In genomic region chr2:20596973-20597867, GRCh38 we compare ENCODE assay signal across 8 cellular contexts. TPM values are rescaled to one million over a fixed set of nuclear protein-coding genes. Genes with fewer than 3 reads are reported as not detected.
DNase-seq lines count a peak whose midpoint lies in the region; ATAC-seq and TF ChIP-seq lines count a peak whose summit lies in the region.
"Had no signal": no experiment of that assay in that cellular context is flagged by ENCODE, and none has a peak within 500 bp of the region (broad histone marks: within the 10 kb centered on the region; RNA-seq: fewer than 3 reads in every experiment).

No MANE protein-coding gene starts in this region.

- DNase-seq in OCI-LY7 (ENCODE audit: low spot score) (no peak), right lobe of liver (peak; percentile 80 to 95 (median 90)), stomach (peak; percentile 76), H9 (no peak)
- DNase-seq in activated T-cell treated with anti-CD3 and anti-CD28 coated beads, Interleukin-2, amount 50 U/mL, for 48 hours: no peak
- DNase-seq: NCI-H510A had no signal

- POLR2A ChIA-PET in OCI-LY7 (lab: Charles Lee): interaction anchor here (1.2 to 2.1 kb wide), 2 partner anchors 8 to 54 kb away, joined by 3 to 7 read pairs; partner anchors contain the start of gene HS1BP3

- H2BK15ac ChIP-seq in H9 (ENCODE audit: low read depth, low read length): no peak overlapping the region

- no peak overlapping the region for H3K27ac Mint-ChIP-seq in H9

- H2BK20ac ChIP-seq in H9 (ENCODE audit: low read depth, low read length, poor library complexity, severe bottlenecking): no peak overlapping the region

- TF ChIP-seq CTCF in OCI-LY7 (conservative IDR thresholded peaks at IDR 0.05; ENCODE audit: low read length): no peak
- no peak for TF ChIP-seq CTCF in right lobe of liver (IDR thresholded peaks at IDR 0.05)
- no peak for TF ChIP-seq CTCF in stomach (IDR thresholded peaks at IDR 0.05)
- no peak for TF ChIP-seq CTCF in H9 (conservative IDR thresholded peaks at IDR 0.05)

- no peak overlapping the region for H2AK5ac ChIP-seq in H9 (ENCODE audit: insufficient read length, low read length)

- no TSS peak for BruUV-seq in OCI-LY7 (replicated peaks; lab: Mats Ljungman, UMichigan)

- no peaks in the 10 kb centered on the region for H3K36me3 Mint-ChIP-seq in H9 (ENCODE audit: insufficient read depth in 1 of 3, low read depth in 3 of 3)

- H3K56ac ChIP-seq in H9 (ENCODE audit: insufficient read length, low read depth, low read length): no peak overlapping the region

- H3K27me3 ChIP-seq in right lobe of liver: no peaks in the 10 kb centered on the region
- H3K27me3 ChIP-seq in stomach: no peaks in the 10 kb centered on the region
- no peaks in the 10 kb centered on the region for H3K27me3 ChIP-seq in H9 (ENCODE audit: insufficient read depth, low read length)

- H3K79me1 ChIP-seq in H9 (ENCODE audit: insufficient read depth, low read depth, low read length, poor library complexity, severe bottlenecking): no peaks in the 10 kb centered on the region

- H3K9me3 ChIP-seq in OCI-LY7 (ENCODE audit: low read length): no peaks in the 10 kb centered on the region
- H3K9me3 ChIP-seq in right lobe of liver: no peaks in the 10 kb centered on the region
- no peaks in the 10 kb centered on the region for H3K9me3 ChIP-seq in stomach
- no peaks in the 10 kb centered on the region for H3K9me3 ChIP-seq in H9 (ENCODE audit: control insufficient read depth, low read depth, low read length)

- H3K27ac ChIP-seq in OCI-LY7 (ENCODE audit: low read depth, low read length, poor library complexity, severe bottlenecking): no peak overlapping the region
- H3K27ac ChIP-seq in cingulate gyrus (ENCODE audit: low read depth, low read length): peak overlapping the region; percentile 90
- H3K27ac ChIP-seq in right lobe of liver: peak overlapping the region; percentile 78 to 87 (median 78)
- peak overlapping the region; percentile 62 to 83 (median 79) for H3K27ac ChIP-seq in stomach
- H3K27ac ChIP-seq in H9 (ENCODE audit: insufficient read length, low read depth, low read length): no peak overlapping the region

- H3K79me2 ChIP-seq in OCI-LY7 (ENCODE audit: insufficient read depth, low read depth, low read length) (no peaks in the 10 kb centered on the region), H9 (ENCODE audit: insufficient read depth, low read length) (no peaks in the 10 kb centered on the region)

- TF ChIP-seq POLR2A in right lobe of liver (IDR thresholded peaks at IDR 0.05): peak; percentile 77
- no peak for TF ChIP-seq POLR2A in stomach (IDR thresholded peaks at IDR 0.05)

- no peak overlapping the region for H4K5ac ChIP-seq in H9 (ENCODE audit: insufficient read length, low read depth, low read length)

- no peak overlapping the region for H3K18ac ChIP-seq in H9 (ENCODE audit: insufficient read length, low read depth, low read length)

- no peak overlapping the region for H3K4ac ChIP-seq in H9 (ENCODE audit: low read depth, low read length)

- H3K4me3 Mint-ChIP-seq in H9: no peak overlapping the region

- no peak overlapping the region for H2BK120ac ChIP-seq in H9 (ENCODE audit: low read depth, low read length, poor library complexity, severe bottlenecking)

- H3K36me3 ChIP-seq in OCI-LY7 (ENCODE audit: insufficient read depth, low read length) (no peaks in the 10 kb centered on the region), right lobe of liver (no peaks in the 10 kb centered on the region), stomach (no peaks in the 10 kb centered on the region)

- H3K4me1 ChIP-seq in OCI-LY7 (ENCODE audit: insufficient read depth, low read length, poor library complexity, severe bottlenecking) (peaks cover 36% of the 10 kb centered on the region), right lobe of liver (peaks cover 7 to 87% (median 47%) of the 10 kb centered on the region in 4 donors), stomach (peaks cover 53 to 83% (median 73%) of the 10 kb centered on the region in 4 donors), H9 (ENCODE audit: insufficient read depth, low read length) (no peaks in the 10 kb centered on the region; the same call in 1 of the 2 replicates)

- no peak overlapping the region for H4K91ac ChIP-seq in H9 (ENCODE audit: insufficient read length, low read depth, low read length)

- no peak overlapping the region for H2AFZ ChIP-seq in OCI-LY7 (ENCODE audit: low read length)
- H2AFZ ChIP-seq in H9 (ENCODE audit: low read length): no peak overlapping the region

- intact Hi-C loops in OCI-LY7 (cut with micrococcal nuclease; ENCODE audit: unreplicated experiment) (no loop called here), right lobe of liver (cut with DNase I) (loop anchor here (10.0 kb wide), 1 partner anchor 152 kb away; the partner anchor contains the start of gene RHOB (in 2 of the 2)), stomach (cut with DNase I; ENCODE audit: low total_unique reads) (no loop called here)

- ATAC-seq in right lobe of liver: peak; percentile 58 to 64 (median 62)
- ATAC-seq in GM18873 (IDR thresholded peaks at IDR 0.05; ENCODE audit: low FRiP score, unreplicated experiment): no peak

- H4K8ac ChIP-seq in H9 (replicated peaks; ENCODE audit: insufficient read length, low read depth, low read length): no peak overlapping the region

- H3T11ph ChIP-seq in H9 (ENCODE audit: low read length): no peak overlapping the region

- H4K20me1 ChIP-seq in OCI-LY7 (ENCODE audit: insufficient read depth, low read length): peaks cover 7% of the 10 kb centered on the region; the same call in 1 of the 2 replicates
- no peaks in the 10 kb centered on the region for H4K20me1 ChIP-seq in H9 (ENCODE audit: control insufficient read depth, insufficient read depth, insufficient read length)

- no peak overlapping the region for H3K23ac ChIP-seq in H9 (ENCODE audit: insufficient read length, low read depth, low read length)

- H3K9me2 ChIP-seq in OCI-LY7 (ENCODE audit: insufficient read depth, low read length): no peaks in the 10 kb centered on the region

- H3K9ac ChIP-seq in H9 (ENCODE audit: extremely low read depth, insufficient read length, low read length): no peak overlapping the region

- CTCF ChIA-PET in OCI-LY7 (lab: Charles Lee; ENCODE audit: unreplicated experiment): interaction anchor here (1.2 kb wide), 1 partner anchor 45 kb away, joined by 4 read pairs; no protein-coding TSS in a partner anchor

- H3K14ac ChIP-seq in H9 (ENCODE audit: insufficient read depth, low read length): no peak overlapping the region

- peak; percentile 80 for TF ChIP-seq EP300 in stomach (IDR thresholded peaks at IDR 0.05)

- no peak overlapping the region for H3K4me3 ChIP-seq in OCI-LY7 (ENCODE audit: low read depth, low read length, poor library complexity, severe bottlenecking)
- H3K4me3 ChIP-seq in right lobe of liver: peak overlapping the region in 1 of 3 donors; percentile 32
- no peak overlapping the region for H3K4me3 ChIP-seq in stomach

- no peak overlapping the region for H2BK5ac ChIP-seq in H9 (ENCODE audit: insufficient read length, low read length)

- peak overlapping the region; percentile 85 for H3K4me2 ChIP-seq in OCI-LY7 (ENCODE audit: low read length)
- H3K4me2 ChIP-seq in H9 (ENCODE audit: insufficient read depth, insufficient read length, low read length): no peak overlapping the region

- no peaks in the 10 kb centered on the region for H3K23me2 ChIP-seq in H9 (ENCODE audit: insufficient read length, low read depth, low read length, poor library complexity, severe bottlenecking)

- H2BK12ac ChIP-seq in H9 (ENCODE audit: insufficient read length, low read depth, low read length): no peak overlapping the region

- 12% methylated on average over 8 of the region's 9 CpGs for WGBS in right lobe of liver (ENCODE audit: insufficient coverage, low coverage, low lambda C conversion rate, missing lambda C conversion rate)
- 52 to 66% (median 62%) methylated on average over 8 to 9 of the region's 9 CpGs for WGBS in stomach, 5 donors
- WGBS in H9 (ENCODE audit: extremely low coverage, insufficient read length, low lambda C conversion rate): no CpG with 5 or more reads among the region's 9 CpGs

- peaks cover 14% of the 10 kb centered on the region for H3K27me3 Mint-ChIP-seq in H9 (ENCODE audit: low read depth)

- peaks cover 23 to 26% of the 10 kb centered on the region in 2 experiments for H3K4me1 Mint-ChIP-seq in H9

- H3K9me3 Mint-ChIP-seq in H9: no peaks in the 10 kb centered on the region

RNA-seq across cellular contexts. Expression of gene HS1BP3, which starts 53.7 kb away (rescaled TPM):
- 9.5 and 10.6 TPM in 2 replicates for total RNA-seq in OCI-LY7 (2014; rRNA removed; shearing (Covaris generic))
- total RNA-seq in OCI-LY7 (2022) (15.0 and 15.2 TPM in 2 replicates), right lobe of liver (10 to 100 TPM; 17.5 to 34.7 (median 20.2) TPM), stomach (100 to 1,000 TPM in 1 of 5 donors, 10 to 100 TPM in 4; 13.8 to 105 (median 22.5) TPM), H9 (2021) (10.8 and 11.1 TPM in 2 replicates)
- polyA plus RNA-seq in stomach: 10 to 100 TPM; 20.6 to 25.2 (median 24.1) TPM

Comparison
In these comparisons a context has a peak if more than half of its experiments do, and no peak if none do; other contexts are left out.
1. DNase-seq: peak in right lobe of liver (3 of 3) and stomach (single experiment); none in OCI-LY7 (single experiment), H9 (single experiment) and activated T-cell treated with anti-CD3 and anti-CD28 coated beads, Interleukin-2, amount 50 U/mL, for 48 hours (0 of 2).
2. H3K27ac ChIP-seq: peak in cingulate gyrus (single experiment), right lobe of liver (3 of 3) and stomach (5 of 5); none in OCI-LY7 (single experiment) and H9 (single experiment).
3. intact Hi-C loops: an anchor here in right lobe of liver (10.0 kb wide); none called in OCI-LY7 and stomach.